In the genomic region with DNA sequence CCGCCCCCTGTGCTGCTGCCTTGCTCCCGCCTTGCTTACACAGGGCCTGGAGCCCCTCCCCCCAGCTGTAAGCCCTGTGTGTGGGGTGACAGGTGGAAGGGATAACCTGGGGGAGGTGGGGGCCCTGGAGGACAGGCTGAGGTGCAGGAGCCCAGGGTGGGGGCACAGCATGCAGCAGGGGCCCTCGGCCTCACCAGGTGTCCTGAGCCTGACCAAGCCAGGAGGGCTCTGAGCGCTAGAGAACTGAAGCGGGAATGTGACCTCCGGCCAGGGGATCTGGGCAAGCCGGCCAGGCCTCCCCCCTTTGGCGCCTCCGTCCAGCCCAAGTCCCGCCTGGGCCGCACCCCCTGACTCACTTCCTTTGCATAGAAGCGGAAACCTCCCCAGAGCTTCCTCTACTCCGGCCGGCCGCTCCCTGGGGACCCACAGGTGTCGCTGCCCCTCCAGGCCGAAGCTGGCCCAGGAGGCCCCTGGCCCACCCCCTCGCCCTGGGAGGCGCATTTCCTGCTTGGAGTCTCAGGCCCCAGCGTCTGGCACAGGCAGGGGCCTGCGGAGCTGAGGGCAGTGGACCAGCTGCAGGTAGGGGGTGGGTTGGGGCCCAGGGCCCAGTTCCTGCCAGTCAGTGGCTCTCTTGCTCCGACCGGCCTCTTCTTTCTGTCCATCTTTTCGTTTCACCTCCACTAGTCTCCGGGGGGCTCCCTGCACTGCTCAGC, we compare ENCODE assay signal across 8 cellular contexts. TPM values are rescaled to one million over a fixed set of nuclear protein-coding genes. Genes with fewer than 3 reads are reported as not detected.
DNase-seq lines count a peak whose midpoint lies in the region; ATAC-seq, FAIRE-seq and TF ChIP-seq lines count a peak whose summit lies in the region.

Gene TOR4A (plus strand): TSS at position 398 of the 713 bp plus-strand sequence. CDS start 964 bp downstream, outside the sequence.

- H3K9me3 ChIP-seq in pancreas, result no peaks in the 10 kb centered on the region

- no peak for FAIRE-seq in pancreas (lab: Jason Lieb, UNC)

- H3K36me3 ChIP-seq in pancreas, result peaks cover 3 to 5% (median 5%) of the 10 kb centered on the region in 3 donors

- H3K27ac ChIP-seq in pancreas, result peak within 1 kb of the TSS; percentile 76 to 91 (median 86)

- H3K9me3 Mint-ChIP-seq in activated naive CD4-positive, alpha-beta T cell treated with anti-CD3 and anti-CD28 coated beads, Interleukin-2, amount 50 U/mL, for 24 hours, result no peaks in the 10 kb centered on the region

- H3K4me1 ChIP-seq in pancreas, result peaks cover 0 to 10% (median 8%) of the 10 kb centered on the region in 3 donors

- peak within 1 kb of the TSS; percentile 78 for H3K4me3 Mint-ChIP-seq in activated naive CD4-positive, alpha-beta T cell treated with anti-CD3 and anti-CD28 coated beads, Interleukin-2, amount 50 U/mL, for 24 hours

- 48 to 51% methylated on average over 21 to 25 of the region's 25 CpGs for WGBS in pancreas, 2 donors

- ATAC-seq in GM21737 (IDR thresholded peaks at IDR 0.05; ENCODE audit: unreplicated experiment) (peak; percentile 61), Right ventricle myocardium inferior (peak; percentile 66), pancreas (peak; percentile 55 to 78 (median 77))

- H3K27ac Mint-ChIP-seq in activated naive CD4-positive, alpha-beta T cell treated with anti-CD3 and anti-CD28 coated beads, Interleukin-2, amount 50 U/mL, for 24 hours, result no peak within 1 kb of the TSS

- intact Hi-C loops in Right ventricle myocardium inferior (cut with DNase I) (loop anchor here (2.0 kb wide), 1 partner anchor 37 kb away; the partner anchor contains the start of gene TUBB4B), pancreas (cut with DNase I) (loop anchor here in 1 of 3 donors (10.0 kb wide), 1 partner anchor 247 kb away; no protein-coding TSS in a partner anchor)

- peaks cover under 1% of the 10 kb centered on the region for H3K27me3 Mint-ChIP-seq in activated naive CD4-positive, alpha-beta T cell treated with anti-CD3 and anti-CD28 coated beads, Interleukin-2, amount 50 U/mL, for 24 hours

- TF ChIP-seq CTCF in GM12875 (IDR thresholded peaks at IDR 0.05; ENCODE audit: borderline replicate concordance, insufficient read depth, low read depth, low read length) (0 out of 2 replicates have a peak, but pooled peaks have one; percentile 5), pancreas (IDR thresholded peaks at IDR 0.05) (no peak)

- H3K36me3 Mint-ChIP-seq in activated naive CD4-positive, alpha-beta T cell treated with anti-CD3 and anti-CD28 coated beads, Interleukin-2, amount 50 U/mL, for 24 hours, result no peaks in the 10 kb centered on the region

- peaks cover 7% of the 10 kb centered on the region for H3K4me1 Mint-ChIP-seq in activated naive CD4-positive, alpha-beta T cell treated with anti-CD3 and anti-CD28 coated beads, Interleukin-2, amount 50 U/mL, for 24 hours

- peak; percentile 94 for DNase-seq in LoVo (ENCODE audit: low spot score)
- DNase-seq in Right ventricle myocardium inferior (ENCODE audit: missing footprints), result peak; percentile 94
- peak; percentile 65 to 89 (median 77) for DNase-seq in pancreas
- DNase-seq in NCI-H2196 treated with DMSO at 0.1 percent for 48 hours (lab: John Stamatoyannopoulos, UW; ENCODE audit: unreplicated experiment), result no peak
- no peak for DNase-seq in DMS153 (lab: John Stamatoyannopoulos, UW)

- H3K27me3 ChIP-seq in pancreas, result no peaks in the 10 kb centered on the region

- H3K4me3 ChIP-seq in GM12875 (ENCODE audit: low read depth, low read length), result peak within 1 kb of the TSS; percentile 68
- peak within 1 kb of the TSS; percentile 10 to 45 (median 28) for H3K4me3 ChIP-seq in pancreas

RNA-seq across cellular contexts. Expression of gene TOR4A, which starts in this region (rescaled TPM):
- total RNA-seq in Right ventricle myocardium inferior, result 16.5 TPM
- 1 to 10 TPM; 2.5 to 6.8 (median 4.3) TPM for total RNA-seq in pancreas
- polyA plus RNA-seq in pancreas, result 1 to 10 TPM; 1.4 to 3.0 TPM

Comparison
In these comparisons a context has a peak if more than half of its experiments do, and no peak if none do; other contexts are left out.
1. DNase-seq: peak in LoVo (single experiment), Right ventricle myocardium inferior (single experiment) and pancreas (6 of 6); none in NCI-H2196 treated with DMSO at 0.1 percent for 48 hours (single experiment) and DMS153 (single experiment).
2. Peak in every context shown above with its lines, with median percentiles within 50 percentile points of each other: ATAC-seq.